13 cellular contexts compared by ENCODE assay signal in genomic region chr4:119025440-119025839, GRCh38.
A peak's percentile ranks its signal among the peaks of the same experiment; 100 is the strongest.
DNase-seq lines count a peak whose midpoint lies in the region; ATAC-seq, FAIRE-seq and TF ChIP-seq lines count a peak whose summit lies in the region.
"Had no signal": no experiment of that assay in that cellular context is flagged by ENCODE, and none has a peak within 500 bp of the region (broad histone marks: within the 10 kb centered on the region; RNA-seq: fewer than 3 reads in every experiment).

No MANE protein-coding gene starts in this region.

- TF ChIP-seq POLR2A in Peyer's patch (IDR thresholded peaks at IDR 0.05) = no peak

- no peaks in the 10 kb centered on the region for H3K27me3 ChIP-seq in Peyer's patch
- H3K27me3 ChIP-seq in pancreas = peaks cover 0 to 7% (median 0%) of the 10 kb centered on the region in 4 donors
- H3K27me3 ChIP-seq: neural progenitor cell had no signal

- no peaks in the 10 kb centered on the region for H3K36me3 Mint-ChIP-seq in stimulated activated effector memory CD8-positive, alpha-beta T cell treated with anti-CD3 and anti-CD28 coated beads, Interleukin-12 subunit alpha, Interleukin-12 subunit beta, amount 100 ng/mL, for 72 hours
- H3K36me3 Mint-ChIP-seq: neural progenitor cell had no signal

- DNase-seq in CD1c-positive myeloid dendritic cell (ENCODE audit: extremely low spot score) = peak; percentile 76
- peak in 1 of 3 donors; percentile 79 for DNase-seq in Peyer's patch
- no peak for DNase-seq in pancreas
- no peak for DNase-seq in stimulated activated effector memory CD8-positive, alpha-beta T cell treated with anti-CD3 and anti-CD28 coated beads, Interleukin-12 subunit alpha, Interleukin-12 subunit beta, amount 100 ng/mL, for 72 hours (ENCODE audit: low spot score in 2 of 2)
- DNase-seq in NK-92 (lab: John Stamatoyannopoulos, UW; ENCODE audit: unreplicated experiment) = no peak
- DNase-seq in NCI-H2227 (lab: John Stamatoyannopoulos, UW; ENCODE audit: unreplicated experiment) = no peak
- DNase-seq: DND-41, NCI-H2171 had no signal

- H3K4me3 ChIP-seq in Peyer's patch = no peak overlapping the region
- no peak overlapping the region for H3K4me3 ChIP-seq in pancreas
- H3K4me3 ChIP-seq: HAP-1, neural progenitor cell had no signal

- H3K36me3 ChIP-seq in Peyer's patch (no peaks in the 10 kb centered on the region), pancreas (no peaks in the 10 kb centered on the region)
- H3K36me3 ChIP-seq: HAP-1, neural progenitor cell had no signal

- H3K27ac ChIP-seq in Peyer's patch (peak overlapping the region; percentile 1 to 87 (median 72)), pancreas (peak overlapping the region in 1 of 4 donors; percentile 43)
- H3K27ac ChIP-seq: neural progenitor cell had no signal

- H3K4me1 Mint-ChIP-seq in stimulated activated effector memory CD8-positive, alpha-beta T cell treated with anti-CD3 and anti-CD28 coated beads, Interleukin-12 subunit alpha, Interleukin-12 subunit beta, amount 100 ng/mL, for 72 hours = no peaks in the 10 kb centered on the region
- H3K4me1 Mint-ChIP-seq: activated naive CD4-positive, alpha-beta T cell treated with anti-CD3 and anti-CD28 coated beads, Interleukin-2, amount 50 U/mL, for 24 hours; neural progenitor cell had no signal

- no peak for FAIRE-seq in pancreas (lab: Jason Lieb, UNC)

- H3K9me3 ChIP-seq in Peyer's patch (no peaks in the 10 kb centered on the region), pancreas (no peaks in the 10 kb centered on the region)
- H3K9me3 ChIP-seq: HAP-1 had no signal

- H3K9me3 Mint-ChIP-seq in stimulated activated effector memory CD8-positive, alpha-beta T cell treated with anti-CD3 and anti-CD28 coated beads, Interleukin-12 subunit alpha, Interleukin-12 subunit beta, amount 100 ng/mL, for 72 hours = no peaks in the 10 kb centered on the region
- H3K9me3 Mint-ChIP-seq: activated naive CD4-positive, alpha-beta T cell treated with anti-CD3 and anti-CD28 coated beads, Interleukin-2, amount 50 U/mL, for 24 hours; neural progenitor cell had no signal

- H3K27ac Mint-ChIP-seq in stimulated activated effector memory CD8-positive, alpha-beta T cell treated with anti-CD3 and anti-CD28 coated beads, Interleukin-12 subunit alpha, Interleukin-12 subunit beta, amount 100 ng/mL, for 72 hours = no peak overlapping the region
- H3K27ac Mint-ChIP-seq: activated naive CD4-positive, alpha-beta T cell treated with anti-CD3 and anti-CD28 coated beads, Interleukin-2, amount 50 U/mL, for 24 hours; neural progenitor cell had no signal

- WGBS in pancreas, 2 donors = 44 to 50% methylated on average over 3 of the region's 3 CpGs

- intact Hi-C loops in pancreas (cut with DNase I) = no loop called here

- H3K4me1 ChIP-seq in Peyer's patch (no peaks in the 10 kb centered on the region), pancreas (peaks cover 0 to 13% (median 7%) of the 10 kb centered on the region in 3 donors)
- H3K4me1 ChIP-seq: neural progenitor cell had no signal

- no peak for TF ChIP-seq CTCF in Peyer's patch (IDR thresholded peaks at IDR 0.05)
- TF ChIP-seq CTCF in pancreas (IDR thresholded peaks at IDR 0.05) = no peak

- peak; percentile 84 for ATAC-seq in esophagus mucosa
- peak in 3 of 4 donors; percentile 54 to 76 (median 67) for ATAC-seq in pancreas
- ATAC-seq in stimulated activated effector memory CD8-positive, alpha-beta T cell treated with anti-CD3 and anti-CD28 coated beads, Interleukin-12 subunit alpha, Interleukin-12 subunit beta, amount 100 ng/mL, for 72 hours = no peak
- no peak for ATAC-seq in GM21423 (IDR thresholded peaks at IDR 0.05; ENCODE audit: unreplicated experiment)

- no peak overlapping the region for H3K4me3 Mint-ChIP-seq in stimulated activated effector memory CD8-positive, alpha-beta T cell treated with anti-CD3 and anti-CD28 coated beads, Interleukin-12 subunit alpha, Interleukin-12 subunit beta, amount 100 ng/mL, for 72 hours
- H3K4me3 Mint-ChIP-seq: activated naive CD4-positive, alpha-beta T cell treated with anti-CD3 and anti-CD28 coated beads, Interleukin-2, amount 50 U/mL, for 24 hours; neural progenitor cell had no signal

Comparison
In these comparisons a context has a peak if more than half of its experiments do, and no peak if none do; other contexts are left out.
1. ATAC-seq: peak in esophagus mucosa (single experiment) and pancreas (3 of 4); none in stimulated activated effector memory CD8-positive, alpha-beta T cell treated with anti-CD3 and anti-CD28 coated beads, Interleukin-12 subunit alpha, Interleukin-12 subunit beta, amount 100 ng/mL, for 72 hours (single experiment) and GM21423 (single experiment).